ENCODE assay signal across 14 cellular contexts in the genomic region with DNA sequence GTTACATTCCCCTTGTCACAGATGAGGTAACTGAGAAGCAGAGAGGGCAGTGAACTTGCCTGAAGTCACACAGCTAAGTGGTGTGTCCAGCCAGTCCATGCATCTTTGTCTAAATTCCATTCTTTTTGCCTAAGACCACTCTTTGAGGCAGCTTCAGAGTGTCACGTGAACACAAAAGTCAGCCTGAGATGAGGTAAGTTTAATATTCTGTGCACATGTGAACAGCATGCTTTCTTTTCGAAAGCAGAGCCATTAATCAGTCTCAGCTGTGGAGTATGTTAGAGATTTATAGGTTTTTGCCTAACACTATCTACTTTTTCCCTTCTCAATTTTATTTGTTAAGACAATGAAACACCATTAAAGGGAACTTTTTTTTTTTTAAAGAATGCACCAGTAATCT. TPM values are rescaled to one million over a fixed set of nuclear protein-coding genes. Genes with fewer than 3 reads are reported as not detected.
DNase-seq lines count a peak whose midpoint lies in the region; ATAC-seq, FAIRE-seq and TF ChIP-seq lines count a peak whose summit lies in the region.
"Had no signal": no experiment of that assay in that cellular context is flagged by ENCODE, and none has a peak within 500 bp of the region (broad histone marks: within the 10 kb centered on the region; RNA-seq: fewer than 3 reads in every experiment).

No MANE protein-coding gene starts in this region.

- no peak overlapping the region for H3K4me3 ChIP-seq in HFF-Myc (replicated peaks; ENCODE audit: low read depth, low read length)
- no peak overlapping the region for H3K4me3 ChIP-seq in cardiac fibroblast (replicated peaks in 1 of 2; ENCODE audit: low read depth in 2 of 2, low read length in 2 of 2)
- no peak overlapping the region for H3K4me3 ChIP-seq in mucosa of rectum (ENCODE audit: low read length in 2 of 2)
- H3K4me3 ChIP-seq in thyroid gland (replicated peaks in 1 of 3): no peak overlapping the region
- H3K4me3 ChIP-seq: body of pancreas had no signal

- no peak for ATAC-seq in HG03025 (IDR thresholded peaks at IDR 0.05; ENCODE audit: low FRiP score, unreplicated experiment)
- ATAC-seq: body of pancreas; stimulated activated memory B cell treated with anti-CD40 and anti-IgM and Interleukin-4, amounts not matched to agents 10 μg/mL and 1 μg/mL and 100 μg/mL, for 72 hours had no signal

- TF ChIP-seq CTCF in HFF-Myc (IDR thresholded peaks at IDR 0.05; ENCODE audit: low read depth, low read length, missing control alignments): no peak
- TF ChIP-seq CTCF in cardiac fibroblast (IDR thresholded peaks at IDR 0.05; ENCODE audit: low read depth, low read length): no peak
- no peak for TF ChIP-seq CTCF in thyroid gland (IDR thresholded peaks at IDR 0.05)

- TF ChIP-seq POLR2A in thyroid gland (IDR thresholded peaks at IDR 0.05) (no peak), GM12891 (IDR thresholded peaks at IDR 0.05; ENCODE audit: low read depth, low read length) (no peak)

- H3K27ac ChIP-seq in mucosa of rectum (ENCODE audit: low read depth in 2 of 2, low read length in 2 of 2): peak overlapping the region; percentile 44 to 73
- peak overlapping the region in 2 of 3 donors; percentile 56 to 84 for H3K27ac ChIP-seq in thyroid gland

- 55 to 66% methylated on average over 2 of the region's 2 CpGs for WGBS in thyroid gland, 2 donors

- intact Hi-C loops in thyroid gland (cut with DNase I): no loop called here

- DNase-seq in HFF-Myc (ENCODE audit: extremely low read depth, low read depth) (peak; percentile 90), cardiac fibroblast (ENCODE audit: low read depth in 2 of 2) (peak; percentile 40 to 47), thyroid gland (no peak), iPS-NIHi7 (ENCODE audit: extremely low spot score) (no peak), GM12891 (ENCODE audit: insufficient read length, low spot score) (no peak)
- DNase-seq in stimulated activated CD4-positive, alpha-beta T cell treated with anti-CD3 and anti-CD28 coated beads, Interleukin-2, amount 100 ng/mL, for 24 hours: no peak
- DNase-seq: activated T-cell treated with anti-CD3 and anti-CD28 coated beads, Interleukin-2, amount 50 U/mL, for 4 hours; NCI-H1694; NCI-H82 had no signal

- H3K27me3 ChIP-seq in mucosa of rectum (ENCODE audit: control insufficient read depth in 2 of 2, insufficient read depth in 2 of 2, low read length in 2 of 2) (no peaks in the 10 kb centered on the region), thyroid gland (no peaks in the 10 kb centered on the region)
- H3K27me3 ChIP-seq: body of pancreas had no signal

- H3K36me3 ChIP-seq in mucosa of rectum (ENCODE audit: control insufficient read depth in 2 of 2, insufficient read depth in 2 of 2, low read length in 2 of 2) (no peaks in the 10 kb centered on the region), thyroid gland (no peaks in the 10 kb centered on the region)

- peak overlapping the region in 1 of 2 donors; percentile 28 for H3K9ac ChIP-seq in mucosa of rectum (ENCODE audit: low read depth in 1 of 2, low read length in 2 of 2)

- no peak for FAIRE-seq in GM12891 (lab: Jason Lieb, UNC)
- FAIRE-seq: endothelial cell of umbilical vein had no signal

- no peaks in the 10 kb centered on the region for H3K9me3 ChIP-seq in mucosa of rectum (ENCODE audit: control insufficient read depth in 2 of 2, low read length in 2 of 2)
- no peaks in the 10 kb centered on the region for H3K9me3 ChIP-seq in thyroid gland
- H3K9me3 ChIP-seq: body of pancreas had no signal

- H3K4me1 ChIP-seq in mucosa of rectum (ENCODE audit: control insufficient read depth in 2 of 2, insufficient read depth in 2 of 2, low read length in 2 of 2): peaks cover 13 to 21% of the 10 kb centered on the region in 2 donors
- H3K4me1 ChIP-seq in thyroid gland: peaks cover 31 to 45% of the 10 kb centered on the region in 2 donors

TF ChIP-seq in GM12891, 5 proteins besides CTCF, POLR2A, EP300 and RAD21:
- no peak for TF ChIP-seq POLR2AphosphoS5 (IDR thresholded peaks at IDR 0.05; ENCODE audit: low read depth, low read length)
- TF ChIP-seq TAF1 (IDR thresholded peaks at IDR 0.05; ENCODE audit: low read depth, low read length): no peak
- TF ChIP-seq PAX5 (IDR thresholded peaks at IDR 0.05; ENCODE audit: insufficient read depth, low read length, severe bottlenecking): no peak

RNA-seq across cellular contexts. Expression of a gene that starts 43.5 kb away (rescaled TPM):
- 10 to 100 TPM; 13.7 to 27.1 (median 21.1) TPM for total RNA-seq in thyroid gland
- polyA plus RNA-seq in GM12891 (2012; ENCODE audit: low read depth, missing spikeins): 0.06 TPM

Comparison
In these comparisons a context has a peak if more than half of its experiments do, and no peak if none do; other contexts are left out.
1. DNase-seq: peak in HFF-Myc (single experiment) and cardiac fibroblast (2 of 2); none in thyroid gland (0 of 2), iPS-NIHi7 (single experiment), GM12891 (single experiment) and stimulated activated CD4-positive, alpha-beta T cell treated with anti-CD3 and anti-CD28 coated beads, Interleukin-2, amount 100 ng/mL, for 24 hours (0 of 2).